8 cellular contexts compared by ENCODE assay signal in genomic region chr11:28826807-28827206, GRCh38.
"Had no signal": no experiment of that assay in that cellular context is flagged by ENCODE, and none has a peak within 500 bp of the region (broad histone marks: within the 10 kb centered on the region; RNA-seq: fewer than 3 reads in every experiment).

No MANE protein-coding gene starts in this region.

- H3K27me3 Mint-ChIP-seq: IgD-negative memory B cell had no signal

- DNase-seq: H9, HCEC 1CT, KBM-7 had no signal

- H3K9me3 Mint-ChIP-seq: GM23338 had no signal

- H3K4me1 Mint-ChIP-seq: IgD-negative memory B cell had no signal

- ATAC-seq: GM23338, HepG2 had no signal

- H3K27ac Mint-ChIP-seq: H9 had no signal

- FAIRE-seq: H1, HepG2 had no signal

- H3K4me3 Mint-ChIP-seq: GM23338, H9, IgD-negative memory B cell had no signal

- H3K4me2 ChIP-seq: GM23338 had no signal

- H3K36me3 Mint-ChIP-seq: IgD-negative memory B cell had no signal

- H3K4me3 ChIP-seq: GM23338 had no signal

- H3K27ac ChIP-seq: HL-60 had no signal
